In genomic region chr6:28081486-28081751, GRCh38 we compare ENCODE assay signal across 8 cellular contexts. TPM values are rescaled to one million over a fixed set of nuclear protein-coding genes. Genes with fewer than 3 reads are reported as not detected.
DNase-seq lines count a peak whose midpoint lies in the region; ATAC-seq and TF ChIP-seq lines count a peak whose summit lies in the region.

No MANE protein-coding gene starts in this region.

- TF ChIP-seq CTCF in CD4-positive, alpha-beta T cell (IDR thresholded peaks at IDR 0.05), result no peak
- TF ChIP-seq CTCF in heart left ventricle (IDR thresholded peaks at IDR 0.05), result no peak

- H3K27ac ChIP-seq in CD4-positive, alpha-beta T cell (ENCODE audit: low read depth, low read length), result peak overlapping the region; percentile 82
- peak overlapping the region; percentile 59 to 91 (median 86) for H3K27ac ChIP-seq in heart left ventricle

- POLR2A ChIA-PET in CD4-positive, alpha-beta T cell (lab: Charles Lee), result interaction anchor here (1.0 to 1.5 kb wide), 4 partner anchors 8 to 254 kb away, joined by 4 to 5 read pairs (median 4); partner anchors contain the start of genes ZKSCAN8 and ZSCAN31
- POLR2A ChIA-PET in activated CD4-positive, alpha-beta memory T cell treated with anti-CD3 and anti-CD28 coated beads for 36 hours (lab: Charles Lee), result interaction anchor here (1.0 to 1.8 kb wide), 2 partner anchors 11 to 23 kb away, joined by 3 to 8 read pairs; no protein-coding TSS in a partner anchor

- H3K27me3 Mint-ChIP-seq in CD4-positive, alpha-beta T cell, result no peaks in the 10 kb centered on the region
- no peaks in the 10 kb centered on the region for H3K27me3 Mint-ChIP-seq in activated CD4-positive, alpha-beta memory T cell treated with anti-CD3 and anti-CD28 coated beads for 36 hours

- H3K4me3 ChIP-seq in heart left ventricle (peak overlapping the region; percentile 56 to 94 (median 77)), skeletal muscle cell (ENCODE audit: low read depth, low read length) (peak overlapping the region; percentile 81)

- no peaks in the 10 kb centered on the region for H3K9me3 ChIP-seq in CD4-positive, alpha-beta T cell (ENCODE audit: control insufficient read depth, low read length)
- no peaks in the 10 kb centered on the region for H3K9me3 ChIP-seq in heart left ventricle

- peak; percentile 49 for ATAC-seq in CD4-positive, alpha-beta T cell (ENCODE audit: poor library complexity)
- peak; percentile 53 for ATAC-seq in GM19397 (IDR thresholded peaks at IDR 0.05; ENCODE audit: unreplicated experiment)
- ATAC-seq in HG03520 (IDR thresholded peaks at IDR 0.05; ENCODE audit: unreplicated experiment), result peak; percentile 52
- peak in 2 of 4 donors; percentile 4 to 8 for ATAC-seq in heart left ventricle

- H3K4me3 Mint-ChIP-seq in CD4-positive, alpha-beta T cell, result peak overlapping the region; percentile 86
- H3K4me3 Mint-ChIP-seq in activated CD4-positive, alpha-beta memory T cell treated with anti-CD3 and anti-CD28 coated beads for 36 hours, result peak overlapping the region; percentile 96

- 14 to 23% (median 18%) methylated on average over 4 of the region's 4 CpGs for WGBS in heart left ventricle, 4 donors

- no peak for TF ChIP-seq POLR2A in heart left ventricle (IDR thresholded peaks at IDR 0.05)

- H3K27me3 ChIP-seq in CD4-positive, alpha-beta T cell (ENCODE audit: control insufficient read depth, insufficient read depth, low read length), result no peaks in the 10 kb centered on the region
- H3K27me3 ChIP-seq in heart left ventricle, result no peaks in the 10 kb centered on the region

- peaks cover 0 to 16% (median 6%) of the 10 kb centered on the region in 12 donors for H3K4me1 ChIP-seq in heart left ventricle

- peaks cover 25% of the 10 kb centered on the region for H3K36me3 Mint-ChIP-seq in CD4-positive, alpha-beta T cell (ENCODE audit: low read depth)
- H3K36me3 Mint-ChIP-seq in activated CD4-positive, alpha-beta memory T cell treated with anti-CD3 and anti-CD28 coated beads for 36 hours, result peaks cover 13% of the 10 kb centered on the region

- H3K4me1 Mint-ChIP-seq in CD4-positive, alpha-beta T cell (ENCODE audit: low read depth), result peaks cover 22% of the 10 kb centered on the region
- H3K4me1 Mint-ChIP-seq in activated CD4-positive, alpha-beta memory T cell treated with anti-CD3 and anti-CD28 coated beads for 36 hours (ENCODE audit: low read depth), result peaks cover 20% of the 10 kb centered on the region

- H3K9me3 Mint-ChIP-seq in CD4-positive, alpha-beta T cell, result no peaks in the 10 kb centered on the region
- no peaks in the 10 kb centered on the region for H3K9me3 Mint-ChIP-seq in activated CD4-positive, alpha-beta memory T cell treated with anti-CD3 and anti-CD28 coated beads for 36 hours

- H3K27ac Mint-ChIP-seq in CD4-positive, alpha-beta T cell, result peak overlapping the region; percentile 88
- peak overlapping the region; percentile 97 for H3K27ac Mint-ChIP-seq in activated CD4-positive, alpha-beta memory T cell treated with anti-CD3 and anti-CD28 coated beads for 36 hours

- H3K36me3 ChIP-seq in heart left ventricle, result peaks cover 0 to 8% (median 0%) of the 10 kb centered on the region in 9 donors

- CTCF ChIA-PET in CD4-positive, alpha-beta T cell (lab: Charles Lee), result no interaction called here
- CTCF ChIA-PET in activated CD4-positive, alpha-beta memory T cell treated with anti-CD3 and anti-CD28 coated beads for 36 hours (lab: Charles Lee), result no interaction called here

- intact Hi-C loops in CD4-positive, alpha-beta T cell (cut with DNase I, micrococcal nuclease), result loop anchor here (1.0 to 10.0 kb wide), 8 partner anchors 23 to 271 kb away; partner anchors contain the start of genes ZKSCAN4 (in 1 of the 2) and ZSCAN26 (in 1 of the 2)
- intact Hi-C loops in activated CD4-positive, alpha-beta memory T cell treated with anti-CD3 and anti-CD28 coated beads for 36 hours (cut with micrococcal nuclease), result loop anchor here (2.0 to 5.0 kb wide), 4 partner anchors 171 to 505 kb away; partner anchors contain the start of genes ZKSCAN4 and ZSCAN26
- intact Hi-C loops in heart left ventricle (cut with DNase I), result loop anchor here in 5 of 10 donors (2.0 to 10.0 kb wide), 7 partner anchors 23 to 276 kb away; partner anchors contain the start of genes ZSCAN31 (in 1 of the 5) and ZSCAN9 (in 1 of the 5)

- DNase-seq in CD4-positive, alpha-beta T cell, result peak in 4 of 10 experiments; percentile 4 to 45 (median 28)
- DNase-seq in activated CD4-positive, alpha-beta memory T cell treated with anti-CD3 and anti-CD28 coated beads for 36 hours, result peak; percentile 25
- DNase-seq in heart left ventricle (no peak), skeletal muscle cell (ENCODE audit: low read depth) (no peak), NCI-H345 treated with DMSO at 0.1 percent for 48 hours (lab: John Stamatoyannopoulos, UW; ENCODE audit: unreplicated experiment) (no peak), cortex of kidney (lab: John Stamatoyannopoulos, UW) (no peak)

RNA-seq across cellular contexts. Expression of gene ZNF165, which starts 1.1 kb away (rescaled TPM):
- total RNA-seq in CD4-positive, alpha-beta T cell, result 1 to 10 TPM; 5.1 to 5.5 TPM
- total RNA-seq in activated CD4-positive, alpha-beta memory T cell treated with anti-CD3 and anti-CD28 coated beads for 36 hours, result 1 to 10 TPM; 3.7 to 4.0 TPM
- total RNA-seq in heart left ventricle, result under 1 TPM; 0.18 to 0.88 (median 0.45) TPM
- polyA plus RNA-seq in heart left ventricle, result under 1 TPM; 0.46 to 0.78 TPM

RNA-seq across cellular contexts. Expression of gene ZSCAN16, which starts 43.0 kb away (rescaled TPM):
- 1 to 10 TPM; 7.3 to 7.4 TPM for total RNA-seq in CD4-positive, alpha-beta T cell
- total RNA-seq in activated CD4-positive, alpha-beta memory T cell treated with anti-CD3 and anti-CD28 coated beads for 36 hours, result 1 to 10 TPM; 2.8 to 3.6 TPM
- 1 to 10 TPM in 8 of 9 donors, under 1 TPM in 1; 0.48 to 2.9 (median 2.2) TPM for total RNA-seq in heart left ventricle
- polyA plus RNA-seq in heart left ventricle, result 1 to 10 TPM; 3.4 to 4.9 TPM
